Comparison of ENCODE assay signal across 1 cellular context in the genomic region with DNA sequence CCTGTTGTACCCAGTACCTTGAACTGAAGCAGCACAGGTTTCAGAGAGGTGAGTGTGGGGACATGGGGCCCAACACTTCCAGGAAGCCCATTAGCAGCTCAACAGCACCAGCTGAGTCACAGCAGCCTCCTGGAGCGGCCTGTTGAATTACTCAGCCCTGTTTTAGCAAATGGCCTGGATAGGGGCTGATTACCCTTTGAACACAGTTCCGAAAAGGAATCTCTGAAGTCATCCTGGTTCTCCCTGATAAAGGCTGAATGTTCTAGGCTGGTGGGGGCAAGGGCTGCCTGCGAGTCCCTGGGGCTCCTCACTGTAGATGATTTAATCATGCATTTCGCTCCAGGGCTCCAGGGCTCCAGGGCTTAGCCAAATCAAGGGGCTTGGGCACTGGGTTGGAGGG.
A peak's percentile ranks its signal among the peaks of the same experiment; 100 is the strongest.
TF ChIP-seq lines count a peak whose summit lies in the region.

No MANE protein-coding gene starts in this region.

TF ChIP-seq in K562, 482 proteins besides CTCF, POLR2A, EP300 and RAD21 (continued from another document):
- TF ChIP-seq, protein P1, sequence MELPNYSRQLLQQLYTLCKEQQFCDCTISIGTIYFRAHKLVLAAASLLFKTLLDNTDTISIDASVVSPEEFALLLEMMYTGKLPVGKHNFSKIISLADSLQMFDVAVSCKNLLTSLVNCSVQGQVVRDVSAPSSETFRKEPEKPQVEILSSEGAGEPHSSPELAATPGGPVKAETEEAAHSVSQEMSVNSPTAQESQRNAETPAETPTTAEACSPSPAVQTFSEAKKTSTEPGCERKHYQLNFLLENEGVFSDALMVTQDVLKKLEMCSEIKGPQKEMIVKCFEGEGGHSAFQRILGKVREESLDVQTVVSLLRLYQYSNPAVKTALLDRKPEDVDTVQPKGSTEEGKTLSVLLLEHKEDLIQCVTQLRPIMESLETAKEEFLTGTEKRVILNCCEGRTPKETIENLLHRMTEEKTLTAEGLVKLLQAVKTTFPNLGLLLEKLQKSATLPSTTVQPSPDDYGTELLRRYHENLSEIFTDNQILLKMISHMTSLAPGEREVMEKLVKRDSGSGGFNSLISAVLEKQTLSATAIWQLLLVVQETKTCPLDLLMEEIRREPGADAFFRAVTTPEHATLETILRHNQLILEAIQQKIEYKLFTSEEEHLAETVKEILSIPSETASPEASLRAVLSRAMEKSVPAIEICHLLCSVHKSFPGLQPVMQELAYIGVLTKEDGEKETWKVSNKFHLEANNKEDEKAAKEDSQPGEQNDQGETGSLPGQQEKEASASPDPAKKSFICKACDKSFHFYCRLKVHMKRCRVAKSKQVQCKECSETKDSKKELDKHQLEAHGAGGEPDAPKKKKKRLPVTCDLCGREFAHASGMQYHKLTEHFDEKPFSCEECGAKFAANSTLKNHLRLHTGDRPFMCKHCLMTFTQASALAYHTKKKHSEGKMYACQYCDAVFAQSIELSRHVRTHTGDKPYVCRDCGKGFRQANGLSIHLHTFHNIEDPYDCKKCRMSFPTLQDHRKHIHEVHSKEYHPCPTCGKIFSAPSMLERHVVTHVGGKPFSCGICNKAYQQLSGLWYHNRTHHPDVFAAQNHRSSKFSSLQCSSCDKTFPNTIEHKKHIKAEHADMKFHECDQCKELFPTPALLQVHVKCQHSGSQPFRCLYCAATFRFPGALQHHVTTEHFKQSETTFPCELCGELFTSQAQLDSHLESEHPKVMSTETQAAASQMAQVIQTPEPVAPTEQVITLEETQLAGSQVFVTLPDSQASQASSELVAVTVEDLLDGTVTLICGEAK (IDR thresholded peaks at IDR 0.05) = no peak
- TF ChIP-seq, protein P1 (CRISPR knock-in tag; IDR thresholded peaks at IDR 0.05) = no peak
- TF ChIP-seq MAZ (CRISPR knock-in tag; conservative IDR thresholded peaks at IDR 0.05 in 1 of 2, IDR thresholded peaks at IDR 0.05 in 1 of 2) (peak in 1 of 2 experiments; percentile 82; a peak in 1 of 4 replicates), PPARD (CRISPR knock-in tag; IDR thresholded peaks at IDR 0.05) (no peak)
TF ChIP-seq in K562: peak in this region for 83.
